In genomic region chr11:47847892-47848635, GRCh38 we compare ENCODE assay signal across 1 cellular context.
TF ChIP-seq lines count a peak whose summit lies in the region.

A gene with protein sequence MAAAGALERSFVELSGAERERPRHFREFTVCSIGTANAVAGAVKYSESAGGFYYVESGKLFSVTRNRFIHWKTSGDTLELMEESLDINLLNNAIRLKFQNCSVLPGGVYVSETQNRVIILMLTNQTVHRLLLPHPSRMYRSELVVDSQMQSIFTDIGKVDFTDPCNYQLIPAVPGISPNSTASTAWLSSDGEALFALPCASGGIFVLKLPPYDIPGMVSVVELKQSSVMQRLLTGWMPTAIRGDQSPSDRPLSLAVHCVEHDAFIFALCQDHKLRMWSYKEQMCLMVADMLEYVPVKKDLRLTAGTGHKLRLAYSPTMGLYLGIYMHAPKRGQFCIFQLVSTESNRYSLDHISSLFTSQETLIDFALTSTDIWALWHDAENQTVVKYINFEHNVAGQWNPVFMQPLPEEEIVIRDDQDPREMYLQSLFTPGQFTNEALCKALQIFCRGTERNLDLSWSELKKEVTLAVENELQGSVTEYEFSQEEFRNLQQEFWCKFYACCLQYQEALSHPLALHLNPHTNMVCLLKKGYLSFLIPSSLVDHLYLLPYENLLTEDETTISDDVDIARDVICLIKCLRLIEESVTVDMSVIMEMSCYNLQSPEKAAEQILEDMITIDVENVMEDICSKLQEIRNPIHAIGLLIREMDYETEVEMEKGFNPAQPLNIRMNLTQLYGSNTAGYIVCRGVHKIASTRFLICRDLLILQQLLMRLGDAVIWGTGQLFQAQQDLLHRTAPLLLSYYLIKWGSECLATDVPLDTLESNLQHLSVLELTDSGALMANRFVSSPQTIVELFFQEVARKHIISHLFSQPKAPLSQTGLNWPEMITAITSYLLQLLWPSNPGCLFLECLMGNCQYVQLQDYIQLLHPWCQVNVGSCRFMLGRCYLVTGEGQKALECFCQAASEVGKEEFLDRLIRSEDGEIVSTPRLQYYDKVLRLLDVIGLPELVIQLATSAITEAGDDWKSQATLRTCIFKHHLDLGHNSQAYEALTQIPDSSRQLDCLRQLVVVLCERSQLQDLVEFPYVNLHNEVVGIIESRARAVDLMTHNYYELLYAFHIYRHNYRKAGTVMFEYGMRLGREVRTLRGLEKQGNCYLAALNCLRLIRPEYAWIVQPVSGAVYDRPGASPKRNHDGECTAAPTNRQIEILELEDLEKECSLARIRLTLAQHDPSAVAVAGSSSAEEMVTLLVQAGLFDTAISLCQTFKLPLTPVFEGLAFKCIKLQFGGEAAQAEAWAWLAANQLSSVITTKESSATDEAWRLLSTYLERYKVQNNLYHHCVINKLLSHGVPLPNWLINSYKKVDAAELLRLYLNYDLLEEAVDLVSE (N-terminal part only) (minus strand): TSS chr11:47848350. CDS start chr11:47848318, 32 bp downstream.

TF ChIP-seq in K562, 482 proteins besides CTCF, POLR2A, EP300 and RAD21 (continued from another document and continues in another):
- TF ChIP-seq IRF9 (tag; IDR thresholded peaks at IDR 0.05) = no peak
- no peak for TF ChIP-seq ZNF445 (CRISPR knock-in tag; IDR thresholded peaks at IDR 0.05; ENCODE audit: low read depth)
- no peak for TF ChIP-seq HNRNPH1 (optimal IDR thresholded peaks at IDR 0.05; ENCODE audit: low read depth, low read length)
- TF ChIP-seq E4F1 (CRISPR knock-in tag; IDR thresholded peaks at IDR 0.05; ENCODE audit: borderline replicate concordance) = 0 out of 2 replicates have a peak, but pooled peaks have one; percentile 76
- no peak for TF ChIP-seq CCAR2 (IDR thresholded peaks at IDR 0.05; ENCODE audit: low read depth, low read length)
- TF ChIP-seq ATF3 (IDR thresholded peaks at IDR 0.05) = no peak
- no peak for TF ChIP-seq ATF3 (CRISPR knock-in tag; conservative IDR thresholded peaks at IDR 0.05)
- no peak for TF ChIP-seq RFX1 (IDR thresholded peaks at IDR 0.05)
- no peak for TF ChIP-seq RERE (CRISPR knock-in tag; IDR thresholded peaks at IDR 0.05; ENCODE audit: borderline replicate concordance)
- no peak for TF ChIP-seq CBX5 (IDR thresholded peaks at IDR 0.05; ENCODE audit: borderline replicate concordance, low read depth)
- TF ChIP-seq SRSF1 (IDR thresholded peaks at IDR 0.05; ENCODE audit: low read depth, low read length) = no peak
- 0 out of 2 replicates have a peak, but pooled peaks have one; percentile 34 for TF ChIP-seq BRD4 (IDR thresholded peaks at IDR 0.05)
- no peak for TF ChIP-seq ZNF274 (IDR thresholded peaks at IDR 0.05; ENCODE audit: borderline replicate concordance, low read depth, low read length)
- TF ChIP-seq STAG1 (CRISPR knock-in tag; IDR thresholded peaks at IDR 0.05; ENCODE audit: borderline replicate concordance) = 0 out of 2 replicates have a peak, but pooled peaks have one; percentile 16
- TF ChIP-seq ZNF766 (CRISPR knock-in tag; conservative IDR thresholded peaks at IDR 0.05) = no peak
- TF ChIP-seq, protein P1, sequence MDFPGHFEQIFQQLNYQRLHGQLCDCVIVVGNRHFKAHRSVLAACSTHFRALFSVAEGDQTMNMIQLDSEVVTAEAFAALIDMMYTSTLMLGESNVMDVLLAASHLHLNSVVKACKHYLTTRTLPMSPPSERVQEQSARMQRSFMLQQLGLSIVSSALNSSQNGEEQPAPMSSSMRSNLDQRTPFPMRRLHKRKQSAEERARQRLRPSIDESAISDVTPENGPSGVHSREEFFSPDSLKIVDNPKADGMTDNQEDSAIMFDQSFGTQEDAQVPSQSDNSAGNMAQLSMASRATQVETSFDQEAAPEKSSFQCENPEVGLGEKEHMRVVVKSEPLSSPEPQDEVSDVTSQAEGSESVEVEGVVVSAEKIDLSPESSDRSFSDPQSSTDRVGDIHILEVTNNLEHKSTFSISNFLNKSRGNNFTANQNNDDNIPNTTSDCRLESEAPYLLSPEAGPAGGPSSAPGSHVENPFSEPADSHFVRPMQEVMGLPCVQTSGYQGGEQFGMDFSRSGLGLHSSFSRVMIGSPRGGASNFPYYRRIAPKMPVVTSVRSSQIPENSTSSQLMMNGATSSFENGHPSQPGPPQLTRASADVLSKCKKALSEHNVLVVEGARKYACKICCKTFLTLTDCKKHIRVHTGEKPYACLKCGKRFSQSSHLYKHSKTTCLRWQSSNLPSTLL (IDR thresholded peaks at IDR 0.05) = no peak
- TF ChIP-seq TCFL5 (CRISPR knock-in tag; conservative IDR thresholded peaks at IDR 0.05) = no peak
- TF ChIP-seq STAT5A (IDR thresholded peaks at IDR 0.05; ENCODE audit: borderline replicate concordance, low read length) = 0 out of 2 replicates have a peak, but pooled peaks have one; percentile 6
- TF ChIP-seq BDP1 (IDR thresholded peaks at IDR 0.05; ENCODE audit: insufficient read depth, insufficient read length) = no peak
- TF ChIP-seq, protein P2, sequence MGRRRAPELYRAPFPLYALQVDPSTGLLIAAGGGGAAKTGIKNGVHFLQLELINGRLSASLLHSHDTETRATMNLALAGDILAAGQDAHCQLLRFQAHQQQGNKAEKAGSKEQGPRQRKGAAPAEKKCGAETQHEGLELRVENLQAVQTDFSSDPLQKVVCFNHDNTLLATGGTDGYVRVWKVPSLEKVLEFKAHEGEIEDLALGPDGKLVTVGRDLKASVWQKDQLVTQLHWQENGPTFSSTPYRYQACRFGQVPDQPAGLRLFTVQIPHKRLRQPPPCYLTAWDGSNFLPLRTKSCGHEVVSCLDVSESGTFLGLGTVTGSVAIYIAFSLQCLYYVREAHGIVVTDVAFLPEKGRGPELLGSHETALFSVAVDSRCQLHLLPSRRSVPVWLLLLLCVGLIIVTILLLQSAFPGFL (CRISPR knock-in tag; IDR thresholded peaks at IDR 0.05) = peak; percentile 90; the same call in 1 of the 2 replicates
- TF ChIP-seq, protein P3, sequence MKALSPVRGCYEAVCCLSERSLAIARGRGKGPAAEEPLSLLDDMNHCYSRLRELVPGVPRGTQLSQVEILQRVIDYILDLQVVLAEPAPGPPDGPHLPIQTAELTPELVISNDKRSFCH (CRISPR knock-in tag; IDR thresholded peaks at IDR 0.05) = no peak
- TF ChIP-seq, protein P3 (tag; IDR thresholded peaks at IDR 0.05) = no peak
- no peak for TF ChIP-seq TCF15 (CRISPR knock-in tag; IDR thresholded peaks at IDR 0.05)
- no peak for TF ChIP-seq EWSR1 (IDR thresholded peaks at IDR 0.05; ENCODE audit: borderline replicate concordance, low read depth, partially characterized antibody)
- TF ChIP-seq ZNF778 (CRISPR knock-in tag; IDR thresholded peaks at IDR 0.05) = no peak
- TF ChIP-seq IRF1 (CRISPR knock-in tag; IDR thresholded peaks at IDR 0.05; ENCODE audit: borderline replicate concordance) = no peak
- TF ChIP-seq, protein P4, sequence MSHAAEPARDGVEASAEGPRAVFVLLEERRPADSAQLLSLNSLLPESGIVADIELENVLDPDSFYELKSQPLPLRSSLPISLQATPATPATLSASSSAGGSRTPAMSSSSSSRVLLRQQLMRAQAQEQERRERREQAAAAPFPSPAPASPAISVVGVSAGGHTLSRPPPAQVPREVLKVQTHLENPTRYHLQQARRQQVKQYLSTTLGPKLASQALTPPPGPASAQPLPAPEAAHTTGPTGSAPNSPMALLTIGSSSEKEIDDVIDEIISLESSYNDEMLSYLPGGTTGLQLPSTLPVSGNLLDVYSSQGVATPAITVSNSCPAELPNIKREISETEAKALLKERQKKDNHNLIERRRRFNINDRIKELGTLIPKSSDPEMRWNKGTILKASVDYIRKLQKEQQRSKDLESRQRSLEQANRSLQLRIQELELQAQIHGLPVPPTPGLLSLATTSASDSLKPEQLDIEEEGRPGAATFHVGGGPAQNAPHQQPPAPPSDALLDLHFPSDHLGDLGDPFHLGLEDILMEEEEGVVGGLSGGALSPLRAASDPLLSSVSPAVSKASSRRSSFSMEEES (CRISPR knock-in tag; IDR thresholded peaks at IDR 0.05) = no peak
- TF ChIP-seq POLR2G (IDR thresholded peaks at IDR 0.05; ENCODE audit: low read depth, low read length) = peak; percentile 99
- no peak for TF ChIP-seq FOSL1 (tag; conservative IDR thresholded peaks at IDR 0.05)
- no peak for TF ChIP-seq CBX8 (IDR thresholded peaks at IDR 0.05; ENCODE audit: borderline replicate concordance, extremely low read depth, low read depth, low read length, poor library complexity, severe bottlenecking)
- TF ChIP-seq MECOM (CRISPR knock-in tag; IDR thresholded peaks at IDR 0.05) = no peak
- peak; percentile 46 for TF ChIP-seq HMGN3 (IDR thresholded peaks at IDR 0.05; ENCODE audit: borderline replicate concordance, extremely low read depth, insufficient read length, low read depth, low read length)
- TF ChIP-seq ZNF239 (CRISPR knock-in tag; IDR thresholded peaks at IDR 0.05) = no peak
- TF ChIP-seq MAFK (IDR thresholded peaks at IDR 0.05; ENCODE audit: low read length) = no peak
- no peak for TF ChIP-seq ZNF668 (CRISPR knock-in tag; IDR thresholded peaks at IDR 0.05)
- peak; percentile 57 for TF ChIP-seq CCNT2 (IDR thresholded peaks at IDR 0.05; ENCODE audit: borderline replicate concordance, extremely low read depth, insufficient read length, low read depth, low read length)
- peak; percentile 96 for TF ChIP-seq TAF1 (IDR thresholded peaks at IDR 0.05; ENCODE audit: control insufficient read depth, extremely low read depth, insufficient read depth, low read length, severe bottlenecking)
- no peak for TF ChIP-seq CBX2 (IDR thresholded peaks at IDR 0.05; ENCODE audit: insufficient read depth, low read length, poor library complexity, severe bottlenecking)
- peak; percentile 97 for TF ChIP-seq SP1 (CRISPR knock-in tag; IDR thresholded peaks at IDR 0.05)
